In genomic region chrX:54810532-54810931, GRCh38 we compare ENCODE assay signal across 25 cellular contexts. TPM values are rescaled to one million over a fixed set of nuclear protein-coding genes. Genes with fewer than 3 reads are reported as not detected.
DNase-seq lines count a peak whose midpoint lies in the region; ATAC-seq, FAIRE-seq and TF ChIP-seq lines count a peak whose summit lies in the region.
"Had no signal": no experiment of that assay in that cellular context is flagged by ENCODE, and none has a peak within 500 bp of the region (broad histone marks: within the 10 kb centered on the region; RNA-seq: fewer than 3 reads in every experiment).

No MANE protein-coding gene starts in this region.

- peak overlapping the region; percentile 79 for H3K4me2 ChIP-seq in HepG2 (ENCODE audit: low read depth, low read length)

- no peak for TF ChIP-seq RAD21 in HepG2 (CRISPR knock-in tag; IDR thresholded peaks at IDR 0.05)

- no peak for DNase-seq in HepG2 (ENCODE audit: low spot score)
- no peak for DNase-seq in right lobe of liver
- no peak for DNase-seq in activated T-helper 2 cell treated with anti-CD3 and anti-CD28 coated beads, Interferon-gamma antibody, Interleukin-2, Interleukin-4, amounts not matched to agents 10 μg/mL and 5 μg/mL and 100 μg/mL, durations not matched to agents 14 hours and 24 hours and 36 hours (ENCODE audit: low spot score)
- DNase-seq in glutamatergic neuron = no peak
- DNase-seq in ureter (ENCODE audit: low spot score) = no peak
- no peak for DNase-seq in upper lobe of left lung
- DNase-seq in urothelium cell line (ENCODE audit: low spot score) = no peak
- DNase-seq in NCI-H146 (lab: John Stamatoyannopoulos, UW) = no peak
- DNase-seq: activated CD8-positive, alpha-beta memory T cell treated with anti-CD3 and anti-CD28 coated beads, Interleukin-2, amount 50 U/mL, for 48 hours; central memory CD4-positive, alpha-beta T cell; foreskin melanocyte; GDM1; GOT3; KBM-7; left lung; NCI-H1417; SIG-M5; stimulated activated CD4-positive, alpha-beta T cell treated with anti-CD3 and anti-CD28 coated beads, Interleukin-15, amount 100 ng/mL, for 24 hours; stomach had no signal

- peak overlapping the region; percentile 1 for H3K4me3 Mint-ChIP-seq in activated T-helper 2 cell treated with anti-CD3 and anti-CD28 coated beads, Interferon-gamma antibody, Interleukin-2, Interleukin-4, amounts not matched to agents 10 μg/mL and 5 μg/mL and 100 μg/mL, durations not matched to agents 14 hours and 24 hours and 36 hours (ENCODE audit: low read depth)
- H3K4me3 Mint-ChIP-seq in glutamatergic neuron (ENCODE audit: unreplicated experiment) = peak overlapping the region; percentile 96
- H3K4me3 Mint-ChIP-seq: activated naive CD8-positive, alpha-beta T cell had no signal

- TF ChIP-seq EP300 in HepG2 (IDR thresholded peaks at IDR 0.05; ENCODE audit: low read depth in 2 of 2, low read length in 2 of 2) (no peak), HepG2 (CRISPR knock-in tag; IDR thresholded peaks at IDR 0.05; ENCODE audit: borderline replicate concordance) (no peak), upper lobe of left lung (IDR thresholded peaks at IDR 0.05) (no peak)

- FAIRE-seq in HepG2 (lab: Jason Lieb, UNC) (no peak), urothelium cell line (lab: Jason Lieb, UNC) (no peak)
- FAIRE-seq: D721Med, GM12892 had no signal

- H3K9ac ChIP-seq in HepG2 (ENCODE audit: insufficient read depth, low read depth, low read length) = peak overlapping the region; percentile 86; the same call in 1 of the 2 replicates

- H4K20me1 ChIP-seq in HepG2 (ENCODE audit: insufficient read depth, low read length) = no peaks in the 10 kb centered on the region

- ATAC-seq in HepG2 (no peak), right lobe of liver (no peak), upper lobe of left lung (ENCODE audit: low FRiP score in 2 of 2) (no peak)
- ATAC-seq: left lung had no signal

- POLR2A ChIA-PET in HepG2 (lab: Yijun Ruan, JAX) = no interaction called here

- no peaks in the 10 kb centered on the region for H3K9me3 ChIP-seq in HepG2 (ENCODE audit: low read length)
- H3K9me3 ChIP-seq in right lobe of liver = no peaks in the 10 kb centered on the region
- H3K9me3 ChIP-seq in upper lobe of left lung = no peaks in the 10 kb centered on the region
- H3K9me3 ChIP-seq: left lung, prostate gland, stomach had no signal

- no peaks in the 10 kb centered on the region; a peak in 1 of 5 replicates for H3K27me3 ChIP-seq in HepG2 (ENCODE audit: control insufficient read depth in 1 of 2, insufficient read depth in 2 of 2, low read length in 2 of 2)
- H3K27me3 ChIP-seq in right lobe of liver = no peaks in the 10 kb centered on the region
- no peaks in the 10 kb centered on the region for H3K27me3 ChIP-seq in upper lobe of left lung
- H3K27me3 ChIP-seq: left lung, stomach had no signal

- no peaks in the 10 kb centered on the region for H3K9me3 Mint-ChIP-seq in activated T-helper 2 cell treated with anti-CD3 and anti-CD28 coated beads, Interferon-gamma antibody, Interleukin-2, Interleukin-4, amounts not matched to agents 10 μg/mL and 5 μg/mL and 100 μg/mL, durations not matched to agents 14 hours and 24 hours and 36 hours
- peaks cover 3% of the 10 kb centered on the region for H3K9me3 Mint-ChIP-seq in glutamatergic neuron (ENCODE audit: unreplicated experiment)

- TF ChIP-seq CTCF in HepG2 (CRISPR knock-in tag; IDR thresholded peaks at IDR 0.05) (no peak), right lobe of liver (IDR thresholded peaks at IDR 0.05) (no peak), glutamatergic neuron (IDR thresholded peaks at IDR 0.05; ENCODE audit: partially characterized antibody, unreplicated experiment) (no peak), upper lobe of left lung (IDR thresholded peaks at IDR 0.05) (no peak)

- H3K4me1 ChIP-seq in HepG2 (ENCODE audit: insufficient read depth, low read length) (peaks cover 20% of the 10 kb centered on the region), right lobe of liver (peaks cover 0 to 6% (median 2%) of the 10 kb centered on the region in 4 donors), upper lobe of left lung (peaks cover 6 to 13% (median 11%) of the 10 kb centered on the region in 4 donors)
- H3K4me1 ChIP-seq: left lung, prostate gland had no signal

- in situ Hi-C loops in HepG2 (cut with HindIII; ENCODE audit: extremely low pct_ligation_motif_present, low pct_unique_long_range_greater_than_20kb) = no loop called here

- H3K27ac ChIP-seq in HepG2 (ENCODE audit: extremely low read length, insufficient read depth, low read length) = no peak overlapping the region
- H3K27ac ChIP-seq in right lobe of liver = no peak overlapping the region
- no peak overlapping the region for H3K27ac ChIP-seq in upper lobe of left lung
- H3K27ac ChIP-seq: HL-60, left lung, prostate gland had no signal

- CTCF ChIA-PET in HepG2 (lab: Yijun Ruan, JAX; ENCODE audit: low intra/inter-chr PET ratio, low total read pairs) = no interaction called here

- intact Hi-C loops in HepG2 (cut with micrococcal nuclease; ENCODE audit: unreplicated experiment) = no loop called here
- intact Hi-C loops in right lobe of liver (cut with DNase I) = no loop called here
- intact Hi-C loops in activated T-helper 2 cell treated with anti-CD3 and anti-CD28 coated beads, Interferon-gamma antibody, Interleukin-2, Interleukin-4, amounts not matched to agents 10 μg/mL and 5 μg/mL and 100 μg/mL, durations not matched to agents 14 hours and 24 hours and 36 hours (cut with micrococcal nuclease) = no loop called here

- H2AFZ ChIP-seq in HepG2 (ENCODE audit: low read length) = no peak overlapping the region

- H3K4me3 ChIP-seq in HepG2 (replicated peaks in 1 of 3; ENCODE audit: insufficient read depth in 1 of 3, low read depth in 2 of 3, low read length in 3 of 3) (peak overlapping the region; percentile 71 to 85 (median 73); a peak in 5 of 6 replicates), right lobe of liver (no peak overlapping the region), upper lobe of left lung (no peak overlapping the region)
- H3K4me3 ChIP-seq: prostate gland had no signal

- WGBS in HepG2 (ENCODE audit: low lambda C conversion rate) = 97% methylated on average over 3 of the region's 5 CpGs
- WGBS in right lobe of liver (ENCODE audit: insufficient coverage, low coverage, low lambda C conversion rate, missing lambda C conversion rate) = 90% methylated on average over 2 of the region's 5 CpGs
- WGBS in upper lobe of left lung, 2 donors = 82 to 100% methylated on average over 1 to 5 of the region's 5 CpGs

- H3K27me3 Mint-ChIP-seq in activated T-helper 2 cell treated with anti-CD3 and anti-CD28 coated beads, Interferon-gamma antibody, Interleukin-2, Interleukin-4, amounts not matched to agents 10 μg/mL and 5 μg/mL and 100 μg/mL, durations not matched to agents 14 hours and 24 hours and 36 hours (ENCODE audit: low read depth) = peaks cover 9% of the 10 kb centered on the region
- peaks cover 8% of the 10 kb centered on the region for H3K27me3 Mint-ChIP-seq in glutamatergic neuron (ENCODE audit: unreplicated experiment)
- H3K27me3 Mint-ChIP-seq: activated naive CD8-positive, alpha-beta T cell had no signal

- peaks cover 24% of the 10 kb centered on the region for H3K79me2 ChIP-seq in HepG2 (ENCODE audit: insufficient read depth, low read length)

- TF ChIP-seq POLR2A in HepG2 (IDR thresholded peaks at IDR 0.05; ENCODE audit: insufficient read depth in 1 of 2, low read depth in 2 of 2, low read length in 2 of 2) (no peak), right lobe of liver (IDR thresholded peaks at IDR 0.05) (no peak), upper lobe of left lung (IDR thresholded peaks at IDR 0.05) (no peak)

- peaks cover 8% of the 10 kb centered on the region for H3K4me1 Mint-ChIP-seq in activated T-helper 2 cell treated with anti-CD3 and anti-CD28 coated beads, Interferon-gamma antibody, Interleukin-2, Interleukin-4, amounts not matched to agents 10 μg/mL and 5 μg/mL and 100 μg/mL, durations not matched to agents 14 hours and 24 hours and 36 hours (ENCODE audit: low read depth)
- peaks cover 2% of the 10 kb centered on the region for H3K4me1 Mint-ChIP-seq in glutamatergic neuron (ENCODE audit: low read depth, unreplicated experiment)

- no peak overlapping the region for H3K27ac Mint-ChIP-seq in activated T-helper 2 cell treated with anti-CD3 and anti-CD28 coated beads, Interferon-gamma antibody, Interleukin-2, Interleukin-4, amounts not matched to agents 10 μg/mL and 5 μg/mL and 100 μg/mL, durations not matched to agents 14 hours and 24 hours and 36 hours
- no peak overlapping the region for H3K27ac Mint-ChIP-seq in glutamatergic neuron (ENCODE audit: unreplicated experiment)
- H3K27ac Mint-ChIP-seq: activated naive CD8-positive, alpha-beta T cell had no signal

- H3K36me3 ChIP-seq in HepG2 (replicated peaks in 1 of 2; ENCODE audit: control insufficient read depth in 1 of 2, insufficient read depth in 2 of 2, low read length in 2 of 2) = peaks cover 6 to 26% of the 10 kb centered on the region in 2 experiments; a peak in 4 of 5 replicates
- H3K36me3 ChIP-seq in right lobe of liver = peaks cover 0 to 16% (median 0%) of the 10 kb centered on the region in 4 donors
- peaks cover 0 to 58% (median 33%) of the 10 kb centered on the region in 4 donors for H3K36me3 ChIP-seq in upper lobe of left lung
- H3K36me3 ChIP-seq: prostate gland had no signal

- BruUV-seq in HepG2 (replicated peaks; lab: Mats Ljungman, UMichigan) = no TSS peak

- H3K36me3 Mint-ChIP-seq in activated T-helper 2 cell treated with anti-CD3 and anti-CD28 coated beads, Interferon-gamma antibody, Interleukin-2, Interleukin-4, amounts not matched to agents 10 μg/mL and 5 μg/mL and 100 μg/mL, durations not matched to agents 14 hours and 24 hours and 36 hours (ENCODE audit: low read depth) = peaks cover 18% of the 10 kb centered on the region
- no peaks in the 10 kb centered on the region for H3K36me3 Mint-ChIP-seq in glutamatergic neuron (ENCODE audit: unreplicated experiment)
- H3K36me3 Mint-ChIP-seq: activated naive CD8-positive, alpha-beta T cell had no signal

RNA-seq across cellular contexts. Expression of gene MAGED2, which starts 3.0 kb away (rescaled TPM):
- total RNA-seq in HepG2 (2016; rRNA removed; fragmentation: Illumina TruSeq; extraction: Trizol) (144 and 153 TPM in 2 replicates), right lobe of liver (10 to 100 TPM; 24.2 to 57.2 (median 38.7) TPM), glutamatergic neuron (ENCODE audit: unreplicated experiment) (308 TPM), ureter (162 TPM), upper lobe of left lung (100 to 1,000 TPM in 5 of 6 donors, 10 to 100 TPM in 1; 85.6 to 120 (median 110) TPM)
- total RNA-seq in HepG2 (2016; cell fraction: cytosol; rRNA removed; fragmentation: Illumina TruSeq; extraction: Trizol; ENCODE audit: low read depth) = 11.4 and 13.5 TPM in 2 replicates
- total RNA-seq in HepG2 (2016; cell fraction: insoluble cytoplasmic fraction; rRNA removed; fragmentation: Illumina TruSeq; extraction: Trizol) = 140 and 162 TPM in 2 replicates
- 20.7 and 21.0 TPM in 2 replicates for total RNA-seq in HepG2 (2016; cell fraction: membrane; rRNA removed; fragmentation: Illumina TruSeq; extraction: Trizol)
- 133 and 156 TPM in 2 replicates for total RNA-seq in HepG2 (2016; cell fraction: nucleus; rRNA removed; fragmentation: Illumina TruSeq; extraction: Trizol)
- polyA plus RNA-seq in HepG2 (2011; rRNA removed) = 142 and 144 TPM in 2 replicates
- 120 and 133 TPM in 2 replicates for polyA plus RNA-seq in HepG2 (2011; cell fraction: cytosol; rRNA removed)
- 318 and 419 TPM in 2 replicates for polyA plus RNA-seq in HepG2 (2011; cell fraction: nucleus; rRNA removed)
- 109 and 144 TPM in 2 replicates for polyA plus RNA-seq in HepG2 (2012)
- polyA plus RNA-seq in HepG2 (2016; cell fraction: cytosol; fragmentation: Illumina TruSeq; extraction: Trizol; ENCODE audit: low read depth) = 12.9 and 13.3 TPM in 2 replicates
- polyA plus RNA-seq in HepG2 (2016; cell fraction: insoluble cytoplasmic fraction; fragmentation: Illumina TruSeq; extraction: Trizol; ENCODE audit: low read depth) = 130 and 144 TPM in 2 replicates
- polyA plus RNA-seq in HepG2 (2016; cell fraction: membrane; fragmentation: Illumina TruSeq; extraction: Trizol; ENCODE audit: low read depth) = 15.2 and 17.4 TPM in 2 replicates
- polyA plus RNA-seq in HepG2 (2016; cell fraction: nucleus; fragmentation: Illumina TruSeq; extraction: Trizol; ENCODE audit: insufficient read depth, low read depth) = 241 and 244 TPM in 2 replicates
- polyA minus RNA-seq in HepG2 (2011; rRNA and poly(A)+ RNA removed; ENCODE audit: low replicate concordance) = 48.9 and 65.5 TPM in 2 replicates
- 34.1 and 38.1 TPM in 2 replicates for polyA minus RNA-seq in HepG2 (2011; cell fraction: cytosol; rRNA and poly(A)+ RNA removed)
- 64.3 and 72.0 TPM in 2 replicates for polyA minus RNA-seq in HepG2 (2011; cell fraction: nucleus; rRNA and poly(A)+ RNA removed)
- total RNA-seq in activated T-helper 2 cell treated with anti-CD3 and anti-CD28 coated beads, Interferon-gamma antibody, Interleukin-2, Interleukin-4, amounts not matched to agents 10 μg/mL and 5 μg/mL and 100 μg/mL, durations not matched to agents 14 hours and 24 hours and 36 hours = 35.5 and 36.3 TPM in 2 replicates

RNA-seq across cellular contexts. Expression of gene ITIH6, which starts 12.5 kb away (rescaled TPM):
- total RNA-seq in HepG2 (2016; rRNA removed; fragmentation: Illumina TruSeq; extraction: Trizol) (not detected in 2 replicates), right lobe of liver (not detected), glutamatergic neuron (ENCODE audit: unreplicated experiment) (not detected), ureter (not detected), upper lobe of left lung (not detected)
- not detected in 2 replicates for total RNA-seq in HepG2 (2016; cell fraction: cytosol; rRNA removed; fragmentation: Illumina TruSeq; extraction: Trizol; ENCODE audit: low read depth)
- total RNA-seq in HepG2 (2016; cell fraction: insoluble cytoplasmic fraction; rRNA removed; fragmentation: Illumina TruSeq; extraction: Trizol) = not detected in 2 replicates
- total RNA-seq in HepG2 (2016; cell fraction: membrane; rRNA removed; fragmentation: Illumina TruSeq; extraction: Trizol) = not detected in 2 replicates
- not detected in 2 replicates for total RNA-seq in HepG2 (2016; cell fraction: nucleus; rRNA removed; fragmentation: Illumina TruSeq; extraction: Trizol)
- polyA plus RNA-seq in HepG2 (2011; rRNA removed) = not detected in 2 replicates
- not detected in 2 replicates for polyA plus RNA-seq in HepG2 (2011; cell fraction: cytosol; rRNA removed)
- polyA plus RNA-seq in HepG2 (2011; cell fraction: nucleus; rRNA removed) = not detected in 2 replicates
- polyA plus RNA-seq in HepG2 (2012) = not detected in 2 replicates
- polyA plus RNA-seq in HepG2 (2016; cell fraction: cytosol; fragmentation: Illumina TruSeq; extraction: Trizol; ENCODE audit: low read depth) = not detected in 2 replicates
- not detected in 2 replicates for polyA plus RNA-seq in HepG2 (2016; cell fraction: insoluble cytoplasmic fraction; fragmentation: Illumina TruSeq; extraction: Trizol; ENCODE audit: low read depth)
- polyA plus RNA-seq in HepG2 (2016; cell fraction: membrane; fragmentation: Illumina TruSeq; extraction: Trizol; ENCODE audit: low read depth) = not detected in 2 replicates
- not detected in 2 replicates for polyA plus RNA-seq in HepG2 (2016; cell fraction: nucleus; fragmentation: Illumina TruSeq; extraction: Trizol; ENCODE audit: insufficient read depth, low read depth)
- polyA minus RNA-seq in HepG2 (2011; rRNA and poly(A)+ RNA removed; ENCODE audit: low replicate concordance) = not detected in 2 replicates
- polyA minus RNA-seq in HepG2 (2011; cell fraction: cytosol; rRNA and poly(A)+ RNA removed) = not detected in 2 replicates
- not detected in 2 replicates for polyA minus RNA-seq in HepG2 (2011; cell fraction: nucleus; rRNA and poly(A)+ RNA removed)
- total RNA-seq in activated T-helper 2 cell treated with anti-CD3 and anti-CD28 coated beads, Interferon-gamma antibody, Interleukin-2, Interleukin-4, amounts not matched to agents 10 μg/mL and 5 μg/mL and 100 μg/mL, durations not matched to agents 14 hours and 24 hours and 36 hours = not detected in 2 replicates
- total RNA-seq: left lung, myocyte, stomach had no signal
- polyA plus RNA-seq: stomach had no signal

Comparison
In these comparisons a context has a peak if more than half of its experiments do, and no peak if none do; other contexts are left out.
1. H3K4me3 ChIP-seq: peak in HepG2 (3 of 3); none in right lobe of liver (0 of 3) and upper lobe of left lung (0 of 4).